ENCODE assay signal across 13 cellular contexts in genomic region chr3:183291511-183292031, GRCh38. TPM values are rescaled to one million over a fixed set of nuclear protein-coding genes. Genes with fewer than 3 reads are reported as not detected.
DNase-seq lines count a peak whose midpoint lies in the region; ATAC-seq, FAIRE-seq and TF ChIP-seq lines count a peak whose summit lies in the region.
"Had no signal": no experiment of that assay in that cellular context is flagged by ENCODE, and none has a peak within 500 bp of the region (broad histone marks: within the 10 kb centered on the region; RNA-seq: fewer than 3 reads in every experiment).

No MANE protein-coding gene starts in this region.

- H3K4me1 ChIP-seq in A549, result peaks cover 39% of the 10 kb centered on the region

- no peak for TF ChIP-seq RAD21 in A549 (conservative IDR thresholded peaks at IDR 0.05 in 1 of 2, IDR thresholded peaks at IDR 0.05 in 1 of 2)

- in situ Hi-C loops in T47D (cut with HindIII; ENCODE audit: low pct_unique_long_range_greater_than_20kb, low sequenced_read_pairs) (no loop called here), KBM-7 (cut with MboI; ENCODE audit: low pct_unique_long_range_greater_than_20kb, low sequenced_read_pairs) (no loop called here)

- ATAC-seq in A549 (no peak), left lobe of liver (peak; percentile 59)
- ATAC-seq: GM12878 had no signal

- FAIRE-seq in A549 (lab: Jason Lieb, UNC), result no peak
- FAIRE-seq: GM12878 had no signal

- no peaks in the 10 kb centered on the region; the same call in 2 of the 3 replicates for H3K9me3 ChIP-seq in A549
- H3K9me3 ChIP-seq: MG63, ovary had no signal

- CTCF ChIA-PET in A549 (lab: Yijun Ruan, JAX), result interaction anchor here (0.7 to 1.0 kb wide), 3 partner anchors 12 to 107 kb away, joined by 3 read pairs; no protein-coding TSS in a partner anchor

- H3K4me3 ChIP-seq in A549, result no peak overlapping the region
- H3K4me3 ChIP-seq: GM12878, MG63, ovary had no signal

- peak overlapping the region; percentile 43 to 44; a peak in 5 of 6 replicates for H3K27ac ChIP-seq in A549
- H3K27ac ChIP-seq: ovary had no signal

- DNase-seq in A549 (ENCODE audit: low read depth in 1 of 2, low spot score in 1 of 2), result peak in 1 of 2 experiments; percentile 45
- peak; percentile 11 for DNase-seq in NCI-H1105 (lab: John Stamatoyannopoulos, UW)
- DNase-seq in T47D (ENCODE audit: low read depth in 1 of 2, low spot score in 1 of 2), result peak; percentile 72 to 96
- DNase-seq in left lobe of liver (ENCODE audit: low spot score), result no peak
- DNase-seq in cerebellum (ENCODE audit: low spot score), result no peak
- no peak for DNase-seq in NCI-H2107 treated with DMSO at 0.1 percent for 48 hours (lab: John Stamatoyannopoulos, UW; ENCODE audit: unreplicated experiment)
- DNase-seq in KBM-7, result no peak
- DNase-seq in stimulated activated CD4-positive, alpha-beta T cell treated with anti-CD3 and anti-CD28 coated beads, Interleukin-4, amount 100 ng/mL, for 4 hours, result no peak
- DNase-seq: activated naive CD8-positive, alpha-beta T cell treated with anti-CD3 and anti-CD28 coated beads for 36 hours; MG63; NCI-H446; ovary had no signal

- TF ChIP-seq CTCF in A549 (IDR thresholded peaks at IDR 0.05), result no peak

- WGBS in A549 (ENCODE audit: missing lambda C conversion rate), result 18% methylated on average over 3 of the region's 3 CpGs

- H3K4me2 ChIP-seq in A549, result peak overlapping the region; percentile 14; the same call in 2 of the 3 replicates

- no peak; a peak in 1 of 5 replicates for TF ChIP-seq EP300 in A549 (IDR thresholded peaks at IDR 0.05)

- no peak for TF ChIP-seq POLR2A in A549 (IDR thresholded peaks at IDR 0.05; ENCODE audit: low read length)

- POLR2A ChIA-PET in A549 (lab: Yijun Ruan, JAX), result interaction anchor here (1.2 kb wide), 1 partner anchor 91 kb away, joined by 3 read pairs; no protein-coding TSS in a partner anchor

TF ChIP-seq in A549, 52 proteins besides CTCF, POLR2A, EP300 and RAD21:
- TF ChIP-seq HES2 (IDR thresholded peaks at IDR 0.05), result no peak
- no peak for TF ChIP-seq ZNF302 (CRISPR knock-in tag; IDR thresholded peaks at IDR 0.05)
- peak; percentile 49 for TF ChIP-seq GATA3 (IDR thresholded peaks at IDR 0.05; ENCODE audit: borderline replicate concordance)

RNA-seq across cellular contexts. Expression of gene B3GNT5, which starts 38.5 kb away (rescaled TPM):
- 10.9 and 11.7 TPM in 2 replicates for polyA plus RNA-seq in A549 (2011; rRNA removed)
- 1.9 and 2.1 TPM in 2 replicates for polyA plus RNA-seq in A549 (2012; cell fraction: cytosol; rRNA removed)
- 1.00 and 1.5 TPM in 2 replicates for polyA plus RNA-seq in A549 (2012; cell fraction: nucleus; rRNA removed)
- polyA plus RNA-seq in A549 (2017; fragmentation: RNase III; extraction: RNeasy Plus Mini Kit Qiagen cat#74134 plus additional on column Dnase treatment), result 4.7 to 4.8 TPM (median 4.7 TPM) in 3 replicates
- 9.8 and 9.9 TPM in 2 replicates for polyA minus RNA-seq in A549 (2011; rRNA and poly(A)+ RNA removed)
- total RNA-seq in left lobe of liver, result 0.70 TPM
- total RNA-seq in cerebellum, result 19.9 TPM

Comparison
In these comparisons a context has a peak if more than half of its experiments do, and no peak if none do; other contexts are left out.
1. DNase-seq: peak in NCI-H1105 (single experiment) and T47D (2 of 2); none in left lobe of liver (single experiment), cerebellum (single experiment), NCI-H2107 treated with DMSO at 0.1 percent for 48 hours (single experiment), KBM-7 (single experiment) and stimulated activated CD4-positive, alpha-beta T cell treated with anti-CD3 and anti-CD28 coated beads, Interleukin-4, amount 100 ng/mL, for 4 hours (0 of 2).
2. RNA of gene B3GNT5, which starts 38.5 kb away (total RNA-seq): 19.9 TPM in cerebellum (single experiment); 0.70 TPM in left lobe of liver (single experiment); every median in the first group is over 10 times any median in the second.